1 cellular context compared by ENCODE assay signal in the genomic region with DNA sequence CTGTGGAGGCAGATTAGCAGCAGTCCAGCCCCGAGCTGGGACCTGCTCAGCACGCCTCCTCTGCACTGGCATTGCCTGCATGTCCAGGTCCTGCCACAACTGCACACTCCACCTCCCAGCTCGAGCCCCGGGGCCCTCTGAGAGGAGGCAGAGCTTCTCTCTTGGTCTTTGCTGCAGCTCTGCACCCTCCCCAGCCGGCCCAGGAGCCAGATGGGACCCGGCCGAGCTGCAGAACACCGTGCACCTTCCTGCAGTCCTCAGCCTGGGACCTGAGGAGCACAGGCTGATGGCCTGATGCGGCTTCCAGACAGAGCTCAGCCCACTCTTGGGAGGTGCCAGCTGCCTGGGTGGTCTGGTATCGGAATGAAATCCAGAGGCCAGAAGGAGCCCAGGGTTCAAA.
TF ChIP-seq lines count a peak whose summit lies in the region.

No MANE protein-coding gene starts in this region.

TF ChIP-seq in H1, 55 proteins besides CTCF, POLR2A, EP300 and RAD21:
- TF ChIP-seq TAF1 (IDR thresholded peaks at IDR 0.05; ENCODE audit: low read depth, low read length) (no peak), TCF12 (IDR thresholded peaks at IDR 0.05; ENCODE audit: low read depth, low read length) (no peak), KDM4A (IDR thresholded peaks at IDR 0.05; ENCODE audit: low read depth, low read length, severe bottlenecking) (no peak), SP4 (IDR thresholded peaks at IDR 0.05; ENCODE audit: low read length) (no peak), CTBP2 (IDR thresholded peaks at IDR 0.05; ENCODE audit: borderline replicate concordance, insufficient read depth, insufficient read length, low read length) (no peak), ZNF274 (IDR thresholded peaks at IDR 0.05; ENCODE audit: borderline replicate concordance, extremely low read depth, low read length) (no peak), ASH2L (IDR thresholded peaks at IDR 0.05; ENCODE audit: low read length) (no peak), SIRT6 (IDR thresholded peaks at IDR 0.05; ENCODE audit: low read length) (no peak), NRF1 (IDR thresholded peaks at IDR 0.05; ENCODE audit: low read depth, low read length) (no peak), MAFK (IDR thresholded peaks at IDR 0.05; ENCODE audit: low read depth, low read length) (no peak), SP1 (IDR thresholded peaks at IDR 0.05; ENCODE audit: low read depth, low read length) (no peak), HDAC2 (IDR thresholded peaks at IDR 0.05; ENCODE audit: borderline replicate concordance in 1 of 2, low read depth in 2 of 2, low read length in 2 of 2) (no peak), SIX5 (IDR thresholded peaks at IDR 0.05; ENCODE audit: low read depth, low read length) (no peak), SIN3A (conservative IDR thresholded peaks at IDR 0.05 in 1 of 2, IDR thresholded peaks at IDR 0.05 in 1 of 2; ENCODE audit: low read depth in 1 of 2, low read length in 2 of 2) (no peak), TEAD4 (IDR thresholded peaks at IDR 0.05; ENCODE audit: low read depth, low read length) (no peak), CEBPB (IDR thresholded peaks at IDR 0.05; ENCODE audit: low read depth, low read length) (no peak)
- TF ChIP-seq, protein P1, sequence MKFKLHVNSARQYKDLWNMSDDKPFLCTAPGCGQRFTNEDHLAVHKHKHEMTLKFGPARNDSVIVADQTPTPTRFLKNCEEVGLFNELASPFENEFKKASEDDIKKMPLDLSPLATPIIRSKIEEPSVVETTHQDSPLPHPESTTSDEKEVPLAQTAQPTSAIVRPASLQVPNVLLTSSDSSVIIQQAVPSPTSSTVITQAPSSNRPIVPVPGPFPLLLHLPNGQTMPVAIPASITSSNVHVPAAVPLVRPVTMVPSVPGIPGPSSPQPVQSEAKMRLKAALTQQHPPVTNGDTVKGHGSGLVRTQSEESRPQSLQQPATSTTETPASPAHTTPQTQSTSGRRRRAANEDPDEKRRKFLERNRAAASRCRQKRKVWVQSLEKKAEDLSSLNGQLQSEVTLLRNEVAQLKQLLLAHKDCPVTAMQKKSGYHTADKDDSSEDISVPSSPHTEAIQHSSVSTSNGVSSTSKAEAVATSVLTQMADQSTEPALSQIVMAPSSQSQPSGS (IDR thresholded peaks at IDR 0.05; ENCODE audit: low read length): no peak
